Comparison of ENCODE assay signal across 18 cellular contexts in the genomic region with DNA sequence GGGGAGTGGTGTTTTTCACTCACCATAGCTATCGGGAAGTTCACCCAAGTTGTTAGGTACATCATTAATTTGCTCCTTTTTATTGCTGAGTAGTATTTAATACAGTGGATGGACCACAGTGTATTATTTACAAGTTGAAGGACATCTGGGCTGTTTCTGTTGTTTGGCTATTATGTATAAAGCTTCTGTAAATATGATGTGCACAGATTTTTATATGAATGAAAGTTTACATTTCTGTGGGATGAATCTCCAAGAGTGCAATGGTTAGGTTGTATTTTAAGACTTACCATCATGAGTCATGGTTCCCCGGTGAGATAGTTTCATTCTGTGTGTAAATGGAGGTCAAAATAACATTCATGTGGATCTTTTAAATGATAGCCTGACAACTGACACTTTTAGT.
DNase-seq lines count a peak whose midpoint lies in the region; ATAC-seq, FAIRE-seq and TF ChIP-seq lines count a peak whose summit lies in the region.
"Had no signal": no experiment of that assay in that cellular context is flagged by ENCODE, and none has a peak within 500 bp of the region (broad histone marks: within the 10 kb centered on the region; RNA-seq: fewer than 3 reads in every experiment).

No MANE protein-coding gene starts in this region.

- peak overlapping the region; percentile 45 to 68 (median 56) for H3K27ac ChIP-seq in transverse colon

- no peak for ATAC-seq in GM19351 (IDR thresholded peaks at IDR 0.05; ENCODE audit: unreplicated experiment)
- ATAC-seq: left lobe of liver; stimulated activated naive CD8-positive, alpha-beta T cell treated with anti-CD3 and anti-CD28 coated beads, Interleukin-15, Interleukin-2, amounts not matched to agents 100 U/mL and 50 U/mL, for 24 hours had no signal

- FAIRE-seq in H54 (lab: Jason Lieb, UNC): peak; percentile 93
- FAIRE-seq: H1 had no signal

- no peaks in the 10 kb centered on the region for H3K27me3 ChIP-seq in adipocyte (replicated peaks; ENCODE audit: control insufficient read depth, insufficient read depth, low read length)
- H3K27me3 ChIP-seq in transverse colon: no peaks in the 10 kb centered on the region
- H3K27me3 ChIP-seq in BE2C: no peaks in the 10 kb centered on the region
- H3K27me3 ChIP-seq: MG63 had no signal

- no peak overlapping the region for H3K4me3 ChIP-seq in adipocyte (ENCODE audit: low read length)
- no peak overlapping the region for H3K4me3 ChIP-seq in fibroblast of the aortic adventitia (ENCODE audit: low read depth, low read length)
- H3K4me3 ChIP-seq in transverse colon: no peak overlapping the region
- no peak overlapping the region for H3K4me3 ChIP-seq in BE2C (ENCODE audit: low read depth, low read length)
- H3K4me3 ChIP-seq: MG63 had no signal

- H3K9me3 ChIP-seq in adipocyte (ENCODE audit: control insufficient read depth, low read length): no peaks in the 10 kb centered on the region
- H3K9me3 ChIP-seq in transverse colon: no peaks in the 10 kb centered on the region
- no peaks in the 10 kb centered on the region for H3K9me3 ChIP-seq in BE2C
- H3K9me3 ChIP-seq: MG63 had no signal

- TF ChIP-seq CTCF in fibroblast of the aortic adventitia (IDR thresholded peaks at IDR 0.05; ENCODE audit: insufficient read depth, low read length): no peak
- no peak for TF ChIP-seq CTCF in transverse colon (IDR thresholded peaks at IDR 0.05)
- TF ChIP-seq CTCF in BE2C (IDR thresholded peaks at IDR 0.05; ENCODE audit: low read depth, low read length): no peak

- H3K36me3 ChIP-seq in adipocyte (ENCODE audit: control insufficient read depth, insufficient read depth, low read length, severe bottlenecking) (peaks cover 7% of the 10 kb centered on the region), transverse colon (no peaks in the 10 kb centered on the region), BE2C (no peaks in the 10 kb centered on the region)
- H3K36me3 ChIP-seq: MG63 had no signal

- peaks cover 32% of the 10 kb centered on the region for H3K4me1 ChIP-seq in adipocyte (ENCODE audit: control insufficient read depth, insufficient read depth, low read length)
- peaks cover 0 to 10% (median 0%) of the 10 kb centered on the region in 4 donors for H3K4me1 ChIP-seq in transverse colon
- H3K4me1 ChIP-seq in BE2C: no peaks in the 10 kb centered on the region

- DNase-seq in H54 (ENCODE audit: insufficient read length, low spot score) (peak; percentile 31), adipocyte (ENCODE audit: low read depth) (peak; percentile 60), fibroblast of the aortic adventitia (ENCODE audit: low read depth) (peak; percentile 50), transverse colon (no peak), NCI-H1048 (lab: John Stamatoyannopoulos, UW) (no peak), BE2C (no peak)
- DNase-seq: activated CD4-positive, alpha-beta T cell treated with anti-CD3 and anti-CD28 coated beads, Interleukin-2, amount 10 ng/mL, durations not matched to agents 7 days and 5 days; aorta; MG63; naive B cell; NCI-H2081 treated with DMSO at 0.1 percent for 48 hours; NCI-H774; SHP77 treated with DMSO at 0.1 percent for 48 hours; stimulated activated naive CD8-positive, alpha-beta T cell treated with anti-CD3 and anti-CD28 coated beads, Interleukin-15, Interleukin-2, amounts not matched to agents 100 U/mL and 50 U/mL, for 24 hours; T-helper 9 cell had no signal

- intact Hi-C loops in transverse colon (cut with DNase I; ENCODE audit: low total_unique reads): no loop called here

- in situ Hi-C loops in transverse colon (cut with MboI; ENCODE audit: low pct_ligation_motif_present in 1 of 4, low pct_unique_long_range_greater_than_20kb in 1 of 4, low sequenced_read_pairs in 3 of 4): loop anchor here in 1 of 4 donors (25.0 kb wide), 2 partner anchors 92 to 133 kb away; no protein-coding TSS in a partner anchor

- H3K9ac ChIP-seq in adipocyte (ENCODE audit: low read length): no peak overlapping the region

- 60 to 73% methylated on average over 2 of the region's 2 CpGs for WGBS in transverse colon (ENCODE audit: low coverage in 1 of 2), 2 donors

- TF ChIP-seq EP300 in transverse colon (IDR thresholded peaks at IDR 0.05; ENCODE audit: low read depth): peak; percentile 13

- TF ChIP-seq POLR2A in H54 (IDR thresholded peaks at IDR 0.05; ENCODE audit: low read depth, low read length) (no peak), transverse colon (IDR thresholded peaks at IDR 0.05) (no peak)

Comparison
In these comparisons a context has a peak if more than half of its experiments do, and no peak if none do; other contexts are left out.
1. DNase-seq: peak in H54 (single experiment), adipocyte (single experiment) and fibroblast of the aortic adventitia (single experiment); none in transverse colon (single experiment), NCI-H1048 (single experiment) and BE2C (single experiment).